Comparison of ENCODE assay signal across 8 cellular contexts in genomic region chr22:22753526-22754267, GRCh38.
DNase-seq lines count a peak whose midpoint lies in the region; ATAC-seq and TF ChIP-seq lines count a peak whose summit lies in the region.

No MANE protein-coding gene starts in this region.

- H3K27me3 ChIP-seq in IMR-90 (ENCODE audit: control insufficient read depth, insufficient read depth, low read length): peaks cover 6% of the 10 kb centered on the region

- H2AK5ac ChIP-seq in IMR-90 (ENCODE audit: low read depth, low read length): no peak overlapping the region

- no peak overlapping the region for H3K14ac ChIP-seq in IMR-90 (replicated peaks; ENCODE audit: low read depth, low read length)

- no peak overlapping the region for H3K56ac ChIP-seq in IMR-90 (ENCODE audit: extremely low read depth, insufficient read depth, low read length)

- no peaks in the 10 kb centered on the region; the same call in 1 of the 2 replicates for H3K9me1 ChIP-seq in IMR-90 (ENCODE audit: insufficient read depth, low read length)

- no peaks in the 10 kb centered on the region for H3K4me1 ChIP-seq in IMR-90 (ENCODE audit: control insufficient read depth, insufficient read depth, low read length)

- H2BK15ac ChIP-seq in IMR-90 (ENCODE audit: low read depth, low read length): no peak overlapping the region

- no peak overlapping the region for H3K4me3 ChIP-seq in IMR-90 (ENCODE audit: insufficient read depth, low read depth, low read length)

- dilution Hi-C loops in IMR-90 (cut with HindIII; ENCODE audit: low sequenced_read_pairs, unreplicated experiment): no loop called here

- no peak overlapping the region for H3K4me2 ChIP-seq in IMR-90 (ENCODE audit: low read depth, low read length)

- no peaks in the 10 kb centered on the region for H3K79me1 ChIP-seq in IMR-90 (ENCODE audit: low read depth in 1 of 2, low read length in 2 of 2)

- CTCF ChIA-PET in IMR-90 (lab: Yijun Ruan, JAX): interaction anchor here (1.0 to 1.3 kb wide), 2 partner anchors 12 to 130 kb away, joined by 3 to 5 read pairs; no protein-coding TSS in a partner anchor

- H3K18ac ChIP-seq in IMR-90 (ENCODE audit: low read depth, low read length): no peak overlapping the region

- no peak for TF ChIP-seq POLR2A in IMR-90 (IDR thresholded peaks at IDR 0.05; ENCODE audit: low read depth, low read length)

- in situ Hi-C loops in IMR-90 (cut with MboI; ENCODE audit: low sequenced_read_pairs): no loop called here

- H2BK120ac ChIP-seq in IMR-90 (ENCODE audit: low read depth, low read length): no peak overlapping the region

- H4K91ac ChIP-seq in IMR-90 (ENCODE audit: insufficient read depth, low read depth, low read length): no peak overlapping the region

- no peak overlapping the region for H3K23ac ChIP-seq in IMR-90 (ENCODE audit: low read depth, low read length)

- DNase-seq in Daoy (ENCODE audit: low read depth) (peak; percentile 67), IMR-90 (peak; percentile 21), T follicular helper cell (ENCODE audit: low read depth) (peak; percentile 71), iPS-NIHi7 (ENCODE audit: extremely low spot score) (peak; percentile 89), amniotic stem cell (lab: John Stamatoyannopoulos, UW) (no peak)
- DNase-seq in activated naive CD8-positive, alpha-beta T cell treated with anti-CD3 and anti-CD28 coated beads, Interleukin-2, amount 50 U/mL, for 16 hours (ENCODE audit: low read depth, low spot score): peak; percentile 64
- peak; percentile 82 for DNase-seq in stimulated activated CD4-positive, alpha-beta T cell treated with anti-CD3 and anti-CD28 coated beads, Interleukin-4, amount 100 ng/mL, for 24 hours

- WGBS in IMR-90 (ENCODE audit: extremely low coverage in 2 of 2, insufficient read length in 1 of 2), 2 experiments: 40% methylated on average over 3 of the region's 7 CpGs; no CpG with 5 or more reads in 1 of the 2 experiments

- no peak overlapping the region for H2AK9ac ChIP-seq in IMR-90 (replicated peaks; ENCODE audit: low read depth, low read length, poor library complexity)

- TF ChIP-seq CTCF in IMR-90 (conservative IDR thresholded peaks at IDR 0.05; ENCODE audit: low read depth, low read length): peak; percentile 54

- H3K4ac ChIP-seq in IMR-90 (ENCODE audit: low read depth, low read length): no peak overlapping the region

- H2BK20ac ChIP-seq in IMR-90 (ENCODE audit: low read depth, low read length): no peak overlapping the region

- peak overlapping the region; percentile 14 for H2AFZ ChIP-seq in IMR-90 (replicated peaks; ENCODE audit: low read length, poor library complexity)

- no peak overlapping the region for H3K9ac ChIP-seq in IMR-90 (ENCODE audit: low read depth, low read length)

- H4K5ac ChIP-seq in IMR-90 (ENCODE audit: low read depth, low read length): no peak overlapping the region

- H3K27ac ChIP-seq in IMR-90 (ENCODE audit: insufficient read depth, low read length): no peak overlapping the region

- BruUV-seq in IMR-90 (replicated peaks; lab: Mats Ljungman, UMichigan): no TSS peak

- H3K36me3 ChIP-seq in IMR-90 (ENCODE audit: control insufficient read depth, insufficient read depth, low read length): no peaks in the 10 kb centered on the region

- POLR2A ChIA-PET in IMR-90 (lab: Charles Lee; ENCODE audit: unreplicated experiment): no interaction called here

- no peaks in the 10 kb centered on the region for H4K20me1 ChIP-seq in IMR-90 (ENCODE audit: insufficient read depth, low read length)

- H2BK5ac ChIP-seq in IMR-90 (ENCODE audit: low read depth, low read length, poor library complexity, severe bottlenecking): no peak overlapping the region

- no peaks in the 10 kb centered on the region for H3K9me3 ChIP-seq in IMR-90 (ENCODE audit: control insufficient read depth, insufficient read depth, low read length)

- TF ChIP-seq RAD21 in IMR-90 (IDR thresholded peaks at IDR 0.05; ENCODE audit: low read length): peak; percentile 29; the same call in 1 of the 2 replicates

- no peak overlapping the region for H4K8ac ChIP-seq in IMR-90 (ENCODE audit: low read depth in 2 of 2, low read length in 2 of 2)

- intact Hi-C loops in IMR-90 (cut with micrococcal nuclease): no loop called here

- ATAC-seq in IMR-90 (ENCODE audit: low read depth): peak; percentile 68
- no peak for ATAC-seq in HG02970 (IDR thresholded peaks at IDR 0.05; ENCODE audit: low FRiP score, unreplicated experiment)

TF ChIP-seq in IMR-90, 13 proteins besides CTCF, POLR2A, EP300 and RAD21:
- no peak for TF ChIP-seq CEBPB (IDR thresholded peaks at IDR 0.05; ENCODE audit: low read depth, low read length)
- TF ChIP-seq SMC3 (IDR thresholded peaks at IDR 0.05; ENCODE audit: low read depth, low read length): peak; percentile 42
TF ChIP-seq in IMR-90: peak in this region for 1.
